14 cellular contexts compared by ENCODE assay signal in genomic region chr3:134460965-134461364, GRCh38. TPM values are rescaled to one million over a fixed set of nuclear protein-coding genes. Genes with fewer than 3 reads are reported as not detected.
A peak's percentile ranks its signal among the peaks of the same experiment; 100 is the strongest.
DNase-seq lines count a peak whose midpoint lies in the region; TF ChIP-seq lines count a peak whose summit lies in the region.
"Had no signal": no experiment of that assay in that cellular context is flagged by ENCODE, and none has a peak within 500 bp of the region (broad histone marks: within the 10 kb centered on the region; RNA-seq: fewer than 3 reads in every experiment).

No MANE protein-coding gene starts in this region.

- CTCF ChIA-PET in MCF 10A (lab: Yijun Ruan, JAX): interaction anchor here (0.7 to 1.8 kb wide), 2 partner anchors 12 to 199 kb away, joined by 3 to 16 read pairs; no protein-coding TSS in a partner anchor

- H3K4me3 ChIP-seq in breast epithelium (no peak overlapping the region), astrocyte of the spinal cord (ENCODE audit: low read depth, low read length) (no peak overlapping the region), tibial artery (no peak overlapping the region)

- H3K27ac Mint-ChIP-seq in MCF 10A (ENCODE audit: low read depth, unreplicated experiment): no peak overlapping the region
- H3K27ac Mint-ChIP-seq: activated T-cell treated with anti-CD3 and anti-CD28 coated beads, Interleukin-2, amount 50 U/mL, for 24 hours; naive B cell had no signal

- POLR2A ChIA-PET in MCF 10A (lab: Yijun Ruan, JAX): interaction anchor here (1.2 kb wide), 1 partner anchor 86 kb away, joined by 3 read pairs; the partner anchor contains the start of gene AMOTL2

- H3K36me3 Mint-ChIP-seq in MCF 10A (ENCODE audit: insufficient read depth, unreplicated experiment): no peaks in the 10 kb centered on the region
- H3K36me3 Mint-ChIP-seq: naive B cell had no signal

- no peaks in the 10 kb centered on the region for H3K9me3 Mint-ChIP-seq in MCF 10A (ENCODE audit: unreplicated experiment)
- H3K9me3 Mint-ChIP-seq: activated T-cell treated with anti-CD3 and anti-CD28 coated beads, Interleukin-2, amount 50 U/mL, for 24 hours; naive B cell had no signal

- no TSS peak for BruUV-seq in MCF 10A (replicated peaks; lab: Mats Ljungman, UMichigan)

- H3K4me1 Mint-ChIP-seq in MCF 10A (ENCODE audit: insufficient read depth, unreplicated experiment): peaks cover 16% of the 10 kb centered on the region
- H3K4me1 Mint-ChIP-seq: naive B cell had no signal

- peaks cover 8 to 18% of the 10 kb centered on the region in 2 donors for H3K4me1 ChIP-seq in breast epithelium
- H3K4me1 ChIP-seq in tibial artery: peaks cover 0 to 61% (median 42%) of the 10 kb centered on the region in 4 donors

- intact Hi-C loops in breast epithelium (cut with DNase I; ENCODE audit: low total_unique reads) (no loop called here), MCF 10A (cut with micrococcal nuclease) (no loop called here), tibial artery (cut with DNase I; ENCODE audit: low total_unique reads) (loop anchor here (5.0 kb wide), 1 partner anchor 89 kb away; the partner anchor contains the start of gene AMOTL2)

- TF ChIP-seq CTCF in breast epithelium (IDR thresholded peaks at IDR 0.05) (no peak), MCF 10A (IDR thresholded peaks at IDR 0.05; ENCODE audit: unreplicated experiment) (no peak), astrocyte of the spinal cord (IDR thresholded peaks at IDR 0.05; ENCODE audit: low read depth, low read length) (no peak), tibial artery (IDR thresholded peaks at IDR 0.05) (no peak)

- no peak for DNase-seq in breast epithelium (ENCODE audit: low spot score in 2 of 2)
- no peak for DNase-seq in MCF 10A (ENCODE audit: unreplicated experiment)
- peak; percentile 76 for DNase-seq in astrocyte of the spinal cord (ENCODE audit: low read depth, low spot score)
- peak; percentile 14 for DNase-seq in kidney glomerular epithelial cell (lab: John Stamatoyannopoulos, UW)
- DNase-seq in tibial artery: no peak
- DNase-seq in epidermal melanocyte (ENCODE audit: insufficient read length, low spot score): no peak
- no peak for DNase-seq in glomerular visceral epithelial cell (ENCODE audit: extremely low spot score)
- DNase-seq in stimulated activated naive CD4-positive, alpha-beta T cell (lab: John Stamatoyannopoulos, UW): no peak
- DNase-seq: activated T-cell treated with anti-CD3 and anti-CD28 coated beads, Interleukin-2, amount 50 U/mL, for 24 hours; amygdala; left colon; naive B cell; NCI-H1048 had no signal

- H3K4me3 Mint-ChIP-seq in MCF 10A (ENCODE audit: unreplicated experiment): no peak overlapping the region
- H3K4me3 Mint-ChIP-seq: activated T-cell treated with anti-CD3 and anti-CD28 coated beads, Interleukin-2, amount 50 U/mL, for 24 hours; naive B cell had no signal

- in situ Hi-C loops in astrocyte of the spinal cord (cut with HindIII; ENCODE audit: low sequenced_read_pairs): no loop called here

- H3K27ac ChIP-seq in breast epithelium (peak overlapping the region; percentile 1 to 79), tibial artery (peak overlapping the region; percentile 65 to 72)
- H3K27ac ChIP-seq: 22Rv1 had no signal

- H3K27me3 Mint-ChIP-seq in MCF 10A (ENCODE audit: insufficient read depth, unreplicated experiment): no peaks in the 10 kb centered on the region

- H3K9me3 ChIP-seq in breast epithelium (no peaks in the 10 kb centered on the region), tibial artery (no peaks in the 10 kb centered on the region)

- TF ChIP-seq POLR2A in breast epithelium (IDR thresholded peaks at IDR 0.05): no peak

- H3K27me3 ChIP-seq in breast epithelium (no peaks in the 10 kb centered on the region), tibial artery (no peaks in the 10 kb centered on the region)

- no peaks in the 10 kb centered on the region for H3K36me3 ChIP-seq in breast epithelium
- H3K36me3 ChIP-seq in tibial artery: no peaks in the 10 kb centered on the region

RNA-seq across cellular contexts. Expression of gene ANAPC13, which starts 24.8 kb away (rescaled TPM):
- total RNA-seq in breast epithelium: 10 to 100 TPM; 56.0 to 68.3 (median 66.1) TPM
- 61.5 and 78.4 TPM in 2 replicates for total RNA-seq in MCF 10A (2022)

RNA-seq across cellular contexts. Expression of gene CEP63, which starts 24.9 kb away (rescaled TPM):
- total RNA-seq in breast epithelium (10 to 100 TPM; 31.8 to 38.9 (median 33.1) TPM), MCF 10A (2022) (37.0 and 40.0 TPM in 2 replicates)

Comparison
In these comparisons a context has a peak if more than half of its experiments do, and no peak if none do; other contexts are left out.
1. DNase-seq: peak in astrocyte of the spinal cord (single experiment) and kidney glomerular epithelial cell (single experiment); none in breast epithelium (0 of 2), MCF 10A (single experiment), tibial artery (0 of 2), epidermal melanocyte (single experiment), glomerular visceral epithelial cell (single experiment) and stimulated activated naive CD4-positive, alpha-beta T cell (0 of 6).